Comparison of ENCODE assay signal across 27 cellular contexts in the genomic region with DNA sequence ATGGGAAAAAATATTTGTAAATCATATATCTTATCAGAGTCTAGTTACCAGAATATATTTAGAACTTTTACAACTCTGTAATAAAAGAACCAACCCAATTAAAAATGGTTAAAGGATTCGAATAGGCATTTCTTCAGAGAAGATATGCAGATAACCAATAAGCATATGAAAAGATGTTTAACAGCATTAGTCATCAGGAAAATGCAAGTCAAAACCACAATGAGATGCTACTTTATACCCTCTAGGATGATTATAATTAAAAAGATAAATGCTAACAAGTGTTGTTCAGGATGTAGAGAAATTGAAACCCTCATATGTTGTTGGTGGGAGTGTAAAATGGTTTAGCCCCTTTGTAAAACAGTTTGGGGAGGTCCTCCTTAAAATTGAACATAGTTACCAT.
A peak's percentile ranks its signal among the peaks of the same experiment; 100 is the strongest.
DNase-seq lines count a peak whose midpoint lies in the region; TF ChIP-seq lines count a peak whose summit lies in the region.
"Had no signal": no experiment of that assay in that cellular context is flagged by ENCODE, and none has a peak within 500 bp of the region (broad histone marks: within the 10 kb centered on the region; RNA-seq: fewer than 3 reads in every experiment).

No MANE protein-coding gene starts in this region.

- H4K91ac ChIP-seq in mesenchymal stem cell (ENCODE audit: low read length), result no peak overlapping the region

- no peak overlapping the region for H3K4me3 ChIP-seq in GM23248
- no peak overlapping the region for H3K4me3 ChIP-seq in mesenchymal stem cell (ENCODE audit: insufficient read depth in 1 of 2, low read depth in 1 of 2, low read length in 2 of 2)
- no peak overlapping the region for H3K4me3 ChIP-seq in tibial artery
- no peak overlapping the region for H3K4me3 ChIP-seq in MG63
- H3K4me3 ChIP-seq in OCI-LY7 (ENCODE audit: low read depth, low read length, poor library complexity, severe bottlenecking), result no peak overlapping the region
- H3K4me3 ChIP-seq: adrenal gland, gastrocnemius medialis, suprapubic skin had no signal

- H3K27ac ChIP-seq in GM23248, result no peak overlapping the region
- H3K27ac ChIP-seq in mesenchymal stem cell (ENCODE audit: low read length, poor library complexity, severe bottlenecking), result no peak overlapping the region
- no peak overlapping the region for H3K27ac ChIP-seq in tibial artery
- no peak overlapping the region for H3K27ac ChIP-seq in OCI-LY7 (ENCODE audit: low read depth, low read length, poor library complexity, severe bottlenecking)
- H3K27ac ChIP-seq: adrenal gland, epithelial cell of prostate, gastrocnemius medialis, suprapubic skin had no signal

- H4K20me1 ChIP-seq in GM23248 (ENCODE audit: insufficient read depth) (no peaks in the 10 kb centered on the region), OCI-LY7 (ENCODE audit: insufficient read depth, low read length) (no peaks in the 10 kb centered on the region)

- H3F3A ChIP-seq in GM23248 (ENCODE audit: insufficient read depth), result peaks cover 8% of the 10 kb centered on the region; the same call in 1 of the 2 replicates

- POLR2A ChIA-PET in OCI-LY7 (lab: Charles Lee), result no interaction called here

- H2BK15ac ChIP-seq in mesenchymal stem cell (ENCODE audit: low read depth, poor library complexity, severe bottlenecking), result no peak overlapping the region

- DNase-seq in GM23248 (peak; percentile 51), LHCN-M2 (ENCODE audit: low read depth) (peak; percentile 27), dedifferentiated amniotic fluid mesenchymal stem cell (ENCODE audit: extremely low spot score) (peak; percentile 20), mesenchymal stem cell (peak; percentile 49), tibial artery (no peak), MG63 (no peak), OCI-LY7 (ENCODE audit: low spot score) (no peak)
- DNase-seq: activated CD4-positive, alpha-beta T cell treated with anti-CD3 and anti-CD28 coated beads, Interleukin-2, amount 10 ng/mL, durations not matched to agents 7 days and 5 days; activated CD8-positive, alpha-beta memory T cell treated with anti-CD3 and anti-CD28 coated beads, Interleukin-2, amount 10 ng/mL, durations not matched to agents 7 days and 5 days; activated naive CD4-positive, alpha-beta T cell; activated T-cell treated with anti-CD3 and anti-CD28 coated beads, Interleukin-2, amount 50 U/mL, for 48 hours; adrenal gland; CD4-positive, alpha-beta memory T cell; effector CD8-positive, alpha-beta T cell; gastrocnemius medialis; H7; hippocampal formation; immature natural killer cell; Kasumi-1; NCI-H1092; NCI-H187; NCI-H2171; NCI-H524 treated with DMSO at 0.1 percent for 48 hours; SIG-M5; stimulated activated naive CD4-positive, alpha-beta T cell had no signal

- in situ Hi-C loops in GM23248 (cut with MboI), result no loop called here

- no peak overlapping the region for H2BK12ac ChIP-seq in mesenchymal stem cell (ENCODE audit: low read length in 2 of 2)

- H3K9ac ChIP-seq in GM23248 (no peak overlapping the region), mesenchymal stem cell (ENCODE audit: low read length) (no peak overlapping the region)

- 23 to 41% methylated on average over 1 of the region's 1 CpG for WGBS in GM23248 (ENCODE audit: low coverage in 1 of 2, low lambda C conversion rate in 2 of 2, missing lambda C conversion rate in 2 of 2), 2 experiments
- no CpG with 5 or more reads among the region's 1 CpG for WGBS in mesenchymal stem cell

- H3K36me3 ChIP-seq in GM23248 (ENCODE audit: low read depth) (no peaks in the 10 kb centered on the region), mesenchymal stem cell (ENCODE audit: control insufficient read depth in 1 of 2, insufficient read depth in 2 of 2, low read depth in 1 of 2, low read length in 2 of 2) (no peaks in the 10 kb centered on the region), tibial artery (peaks cover 0 to 4% (median 2%) of the 10 kb centered on the region in 3 donors), MG63 (no peaks in the 10 kb centered on the region), OCI-LY7 (ENCODE audit: insufficient read depth, low read length) (no peaks in the 10 kb centered on the region)
- H3K36me3 ChIP-seq: adrenal gland, gastrocnemius medialis had no signal

- no peak overlapping the region for H3K4ac ChIP-seq in mesenchymal stem cell (ENCODE audit: low read depth in 1 of 2, low read length in 2 of 2)

- H3K79me2 ChIP-seq in GM23248 (ENCODE audit: insufficient read depth) (no peaks in the 10 kb centered on the region), OCI-LY7 (ENCODE audit: insufficient read depth, low read depth, low read length) (no peaks in the 10 kb centered on the region)

- H3K27me3 ChIP-seq in GM23248 (replicated peaks; ENCODE audit: insufficient read depth) (no peaks in the 10 kb centered on the region), mesenchymal stem cell (ENCODE audit: control insufficient read depth in 1 of 2, insufficient read depth in 1 of 2, low read length in 2 of 2) (no peaks in the 10 kb centered on the region), tibial artery (no peaks in the 10 kb centered on the region), MG63 (no peaks in the 10 kb centered on the region)
- H3K27me3 ChIP-seq: adrenal gland, gastrocnemius medialis, suprapubic skin had no signal

- no peaks in the 10 kb centered on the region for H3K9me3 ChIP-seq in GM23248 (ENCODE audit: low read depth)
- no peaks in the 10 kb centered on the region for H3K9me3 ChIP-seq in mesenchymal stem cell (ENCODE audit: control insufficient read depth, low read length)
- H3K9me3 ChIP-seq in tibial artery, result no peaks in the 10 kb centered on the region
- no peaks in the 10 kb centered on the region for H3K9me3 ChIP-seq in MG63
- H3K9me3 ChIP-seq in OCI-LY7 (ENCODE audit: low read length), result no peaks in the 10 kb centered on the region
- H3K9me3 ChIP-seq: adrenal gland, gastrocnemius medialis, suprapubic skin had no signal

- H3K4me1 ChIP-seq in GM23248 (ENCODE audit: insufficient read depth) (peaks cover 12% of the 10 kb centered on the region), mesenchymal stem cell (ENCODE audit: control insufficient read depth, insufficient read depth, low read depth, low read length) (peaks cover under 1% of the 10 kb centered on the region), tibial artery (peaks cover 0 to 17% (median under 1%) of the 10 kb centered on the region in 4 donors), OCI-LY7 (ENCODE audit: insufficient read depth, low read length, poor library complexity, severe bottlenecking) (peaks cover 4% of the 10 kb centered on the region)
- H3K4me1 ChIP-seq: adrenal gland, gastrocnemius medialis, suprapubic skin had no signal

- no peak overlapping the region for H4K8ac ChIP-seq in mesenchymal stem cell (ENCODE audit: low read length)

- H3K14ac ChIP-seq in mesenchymal stem cell (ENCODE audit: low read length in 2 of 2), result no peak overlapping the region

- H2AFZ ChIP-seq in GM23248, result no peak overlapping the region
- H2AFZ ChIP-seq in mesenchymal stem cell (ENCODE audit: low read depth, low read length), result no peak overlapping the region
- no peak overlapping the region for H2AFZ ChIP-seq in OCI-LY7 (ENCODE audit: low read length)

- CTCF ChIA-PET in OCI-LY7 (lab: Charles Lee; ENCODE audit: unreplicated experiment), result no interaction called here

- H2BK5ac ChIP-seq in mesenchymal stem cell (ENCODE audit: low read depth, low read length, poor library complexity, severe bottlenecking), result no peak overlapping the region

- H3K4me2 ChIP-seq in GM23248 (ENCODE audit: unreplicated experiment) (no peak overlapping the region), mesenchymal stem cell (ENCODE audit: low read length, poor library complexity, severe bottlenecking) (no peak overlapping the region), OCI-LY7 (ENCODE audit: low read length) (no peak overlapping the region)

- no TSS peak for BruUV-seq in OCI-LY7 (replicated peaks; lab: Mats Ljungman, UMichigan)

- H3K9me2 ChIP-seq in GM23248 (ENCODE audit: insufficient read depth), result no peaks in the 10 kb centered on the region
- H3K9me2 ChIP-seq in OCI-LY7 (ENCODE audit: insufficient read depth, low read length), result no peaks in the 10 kb centered on the region

- peaks cover 5% of the 10 kb centered on the region for H3K79me1 ChIP-seq in mesenchymal stem cell (replicated peaks; ENCODE audit: low read length, poor library complexity, severe bottlenecking)

- intact Hi-C loops in tibial artery (cut with DNase I; ENCODE audit: low total_unique reads) (no loop called here), OCI-LY7 (cut with micrococcal nuclease; ENCODE audit: unreplicated experiment) (no loop called here)

- no peak overlapping the region for H3K23ac ChIP-seq in mesenchymal stem cell (ENCODE audit: low read length in 2 of 2)

- no peak overlapping the region for H2AK5ac ChIP-seq in mesenchymal stem cell (ENCODE audit: low read length, severe bottlenecking)

- TF ChIP-seq CTCF in tibial artery (IDR thresholded peaks at IDR 0.05), result no peak
- no peak for TF ChIP-seq CTCF in OCI-LY7 (conservative IDR thresholded peaks at IDR 0.05; ENCODE audit: low read length)

- H3K18ac ChIP-seq in mesenchymal stem cell (ENCODE audit: low read depth in 1 of 2, low read length in 2 of 2), result no peak overlapping the region

- no peak overlapping the region for H2BK120ac ChIP-seq in mesenchymal stem cell (ENCODE audit: low read depth, low read length)

Comparison
In these comparisons a context has a peak if more than half of its experiments do, and no peak if none do; other contexts are left out.
1. DNase-seq: peak in GM23248 (single experiment), LHCN-M2 (single experiment), dedifferentiated amniotic fluid mesenchymal stem cell (single experiment) and mesenchymal stem cell (single experiment); none in tibial artery (0 of 2), MG63 (single experiment) and OCI-LY7 (single experiment).